In genomic region chr2:144432921-144433320, GRCh38 we compare ENCODE assay signal across 13 cellular contexts.
"Had no signal": no experiment of that assay in that cellular context is flagged by ENCODE, and none has a peak within 500 bp of the region (broad histone marks: within the 10 kb centered on the region; RNA-seq: fewer than 3 reads in every experiment).

No MANE protein-coding gene starts in this region.

- H3K9me3 ChIP-seq: gastroesophageal sphincter, upper lobe of right lung had no signal

- H3K27me3 ChIP-seq: gastroesophageal sphincter, upper lobe of right lung had no signal

- ATAC-seq: gastroesophageal sphincter; left ventricle myocardium superior; stimulated activated memory B cell treated with anti-CD40 and anti-IgM and Interleukin-4, amounts not matched to agents 10 μg/mL and 1 μg/mL and 100 μg/mL, for 72 hours; upper lobe of right lung had no signal

- H3K36me3 ChIP-seq: gastroesophageal sphincter had no signal

- DNase-seq: activated CD4-positive, alpha-beta T cell treated with anti-CD3 and anti-CD28 coated beads for 1 hour; activated CD4-positive, alpha-beta T cell treated with anti-CD3 and anti-CD28 coated beads, Interleukin-2, amount 50 U/mL, for 48 hours; activated gamma-delta T cell treated with Interleukin-2 at 50 U/mL for 16 hours; activated naive CD8-positive, alpha-beta T cell treated with anti-CD3 and anti-CD28 coated beads for 36 hours; activated T-cell treated with anti-CD3 and anti-CD28 coated beads, Interleukin-2, amount 50 U/mL, for 48 hours; effector CD8-positive, alpha-beta T cell; left ventricle myocardium superior; mesendoderm; stimulated activated CD4-positive, alpha-beta T cell treated with anti-CD3 and anti-CD28 coated beads, Interleukin-1b, Interleukin-23, amount 100 ng/mL, for 48 hours; T-helper 9 cell; upper lobe of right lung had no signal

- H3K4me3 ChIP-seq: gastroesophageal sphincter, upper lobe of right lung had no signal
